2 cellular contexts compared by ENCODE assay signal in genomic region chr20:23035731-23036130, GRCh38.
TF ChIP-seq lines count a peak whose summit lies in the region.

No MANE protein-coding gene starts in this region.

TF ChIP-seq in IMR-90, 13 proteins besides CTCF, POLR2A, EP300 and RAD21 (continued from another document):
- no peak for TF ChIP-seq MAZ (IDR thresholded peaks at IDR 0.05; ENCODE audit: borderline replicate concordance, low read depth, low read length)
- TF ChIP-seq MXI1 (IDR thresholded peaks at IDR 0.05; ENCODE audit: borderline replicate concordance, low read depth, low read length) = no peak
- no peak for TF ChIP-seq ELK1 (IDR thresholded peaks at IDR 0.05; ENCODE audit: borderline replicate concordance, low read depth, low read length)
- no peak for TF ChIP-seq MAFK (IDR thresholded peaks at IDR 0.05; ENCODE audit: low read depth, low read length)
- no peak for TF ChIP-seq BHLHE40 (IDR thresholded peaks at IDR 0.05; ENCODE audit: low read depth, low read length)

TF ChIP-seq in neural cell, 6 proteins besides CTCF, POLR2A, EP300 and RAD21 (continued from another document):
- TF ChIP-seq REST (IDR thresholded peaks at IDR 0.05; ENCODE audit: borderline replicate concordance) (no peak), POLR2AphosphoS5 (IDR thresholded peaks at IDR 0.05) (no peak)
TF ChIP-seq in neural cell: peak in this region for 0.
